8 cellular contexts compared by ENCODE assay signal in genomic region chr19:37551123-37551993, GRCh38. TPM values are rescaled to one million over a fixed set of nuclear protein-coding genes. Genes with fewer than 3 reads are reported as not detected.
A peak's percentile ranks its signal among the peaks of the same experiment; 100 is the strongest.
DNase-seq lines count a peak whose midpoint lies in the region; ATAC-seq and TF ChIP-seq lines count a peak whose summit lies in the region.

No MANE protein-coding gene starts in this region.

- no peaks in the 10 kb centered on the region for H3K79me2 ChIP-seq in PC-9 (ENCODE audit: low read depth)

- intact Hi-C loops in PC-9 (cut with micrococcal nuclease; ENCODE audit: unreplicated experiment): no loop called here

- no peak for ATAC-seq in HG02678 (IDR thresholded peaks at IDR 0.05; ENCODE audit: unreplicated experiment)

- no TSS peak for BruUV-seq in PC-9 (replicated peaks; lab: Mats Ljungman, UMichigan)

- POLR2A ChIA-PET in PC-9 (lab: Charles Lee; ENCODE audit: unreplicated experiment): no interaction called here

- H3F3A ChIP-seq in PC-9 (ENCODE audit: insufficient read depth, low read depth): no peaks in the 10 kb centered on the region

- H3K9me3 ChIP-seq in PC-9 (ENCODE audit: insufficient read depth, low read depth) (peaks cover 12% of the 10 kb centered on the region), adipocyte (ENCODE audit: control insufficient read depth, low read length) (peaks cover 96% of the 10 kb centered on the region)

- H3K9me2 ChIP-seq in PC-9 (ENCODE audit: insufficient read depth): no peaks in the 10 kb centered on the region

- TF ChIP-seq CTCF in GM12875 (IDR thresholded peaks at IDR 0.05; ENCODE audit: borderline replicate concordance, insufficient read depth, low read depth, low read length): peak; percentile 37; the same call in 1 of the 2 replicates
- peak; percentile 20; the same call in 1 of the 2 replicates for TF ChIP-seq CTCF in PC-9 (conservative IDR thresholded peaks at IDR 0.05)

- H3K36me3 ChIP-seq in PC-9 (ENCODE audit: low read depth) (no peaks in the 10 kb centered on the region), adipocyte (ENCODE audit: control insufficient read depth, insufficient read depth, low read length, severe bottlenecking) (peaks cover 2% of the 10 kb centered on the region)

- H3K27ac ChIP-seq in PC-9: no peak overlapping the region

- DNase-seq in PC-9: no peak
- DNase-seq in adipocyte (ENCODE audit: low read depth): peak; percentile 18
- DNase-seq in kidney tubule cell (ENCODE audit: low spot score): peak; percentile 59
- DNase-seq in stimulated activated CD8-positive, alpha-beta memory T cell treated with anti-CD3 and anti-CD28 coated beads, Interleukin-7, amount 100 ng/mL, for 48 hours (ENCODE audit: extremely low read depth in 1 of 2, low read depth in 1 of 2): peak; percentile 18 to 33
- no peak for DNase-seq in G401 (ENCODE audit: low spot score)
- DNase-seq in SKM-1 treated with dmso at 0.1 percent for 144 hours (lab: John Stamatoyannopoulos, UW; ENCODE audit: unreplicated experiment): no peak

- no peak overlapping the region for H3K4me2 ChIP-seq in PC-9

- H3K4me3 ChIP-seq in GM12875 (ENCODE audit: low read depth, low read length) (peak overlapping the region; percentile 56), PC-9 (no peak overlapping the region), adipocyte (ENCODE audit: low read length) (peak overlapping the region; percentile 70)

- no peak overlapping the region for H2AFZ ChIP-seq in PC-9

- CTCF ChIA-PET in PC-9 (lab: Charles Lee): no interaction called here

- no peak overlapping the region for H3K9ac ChIP-seq in adipocyte (ENCODE audit: low read length)

- no peaks in the 10 kb centered on the region for H3K27me3 ChIP-seq in PC-9 (ENCODE audit: insufficient read depth, low read depth)
- no peaks in the 10 kb centered on the region for H3K27me3 ChIP-seq in adipocyte (replicated peaks; ENCODE audit: control insufficient read depth, insufficient read depth, low read length)

- in situ Hi-C loops in G401 (cut with HindIII; ENCODE audit: low sequenced_read_pairs): no loop called here

- H3K4me1 ChIP-seq in PC-9 (replicated peaks; ENCODE audit: insufficient read depth): no peaks in the 10 kb centered on the region
- H3K4me1 ChIP-seq in adipocyte (ENCODE audit: control insufficient read depth, insufficient read depth, low read length): no peaks in the 10 kb centered on the region

- H4K20me1 ChIP-seq in PC-9 (ENCODE audit: insufficient read depth): no peaks in the 10 kb centered on the region

RNA-seq across cellular contexts. Expression of gene ZNF571, which starts 43.2 kb away (rescaled TPM):
- total RNA-seq in PC-9 (2021): 2.1 and 2.2 TPM in 2 replicates
- 0.98 and 3.4 TPM in 2 replicates for total RNA-seq in G401 (2014; rRNA removed; shearing (Covaris generic))

RNA-seq across cellular contexts. Expression of gene ZNF540, which starts 43.3 kb away (rescaled TPM):
- 0.25 and 0.37 TPM in 2 replicates for total RNA-seq in PC-9 (2021)
- 0.27 and 0.55 TPM in 2 replicates for total RNA-seq in G401 (2014; rRNA removed; shearing (Covaris generic))

RNA-seq across cellular contexts. Expression of gene ZNF793, which starts 44.6 kb away (rescaled TPM):
- 5.2 and 7.2 TPM in 2 replicates for total RNA-seq in PC-9 (2021)
- not detected in 2 replicates for total RNA-seq in G401 (2014; rRNA removed; shearing (Covaris generic))

Comparison
In these comparisons a context has a peak if more than half of its experiments do, and no peak if none do; other contexts are left out.
1. DNase-seq: peak in adipocyte (single experiment), kidney tubule cell (single experiment) and stimulated activated CD8-positive, alpha-beta memory T cell treated with anti-CD3 and anti-CD28 coated beads, Interleukin-7, amount 100 ng/mL, for 48 hours (2 of 2); none in PC-9 (0 of 2), G401 (single experiment) and SKM-1 treated with dmso at 0.1 percent for 144 hours (single experiment).